In the genomic region with DNA sequence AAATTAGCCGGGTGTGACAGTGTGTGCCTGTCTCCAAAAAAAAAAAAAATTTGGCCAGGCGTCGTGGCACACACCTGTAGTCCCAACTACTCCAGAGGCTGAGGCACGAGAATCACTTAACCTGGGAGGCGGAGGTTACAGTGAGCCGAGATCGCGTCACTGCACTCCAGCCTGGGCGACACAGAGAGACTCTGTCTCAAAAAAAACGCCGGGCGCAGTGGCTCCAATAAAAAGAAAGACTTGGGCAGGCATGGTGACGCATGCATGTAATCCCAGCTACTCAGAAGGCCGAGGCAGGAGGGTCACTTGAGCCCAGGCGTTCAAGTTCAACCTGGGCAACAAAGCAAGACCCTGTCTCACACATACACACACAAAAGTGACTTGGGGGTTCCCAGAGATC, we compare ENCODE assay signal across 30 cellular contexts. TPM values are rescaled to one million over a fixed set of nuclear protein-coding genes. Genes with fewer than 3 reads are reported as not detected.
DNase-seq lines count a peak whose midpoint lies in the region; ATAC-seq, FAIRE-seq and TF ChIP-seq lines count a peak whose summit lies in the region.
"Had no signal": no experiment of that assay in that cellular context is flagged by ENCODE, and none has a peak within 500 bp of the region (broad histone marks: within the 10 kb centered on the region; RNA-seq: fewer than 3 reads in every experiment).

No MANE protein-coding gene starts in this region.

- H3K4me1 ChIP-seq in GM23338 (ENCODE audit: insufficient read depth) = peaks cover 18% of the 10 kb centered on the region
- no peaks in the 10 kb centered on the region for H3K4me1 ChIP-seq in GM12878 (ENCODE audit: control insufficient read depth, insufficient read depth, low read length)
- H3K4me1 ChIP-seq: BE2C had no signal

- FAIRE-seq in GM12878 (lab: Jason Lieb, UNC) = no peak
- FAIRE-seq: GM18507, H1, kidney had no signal

- TF ChIP-seq POLR2A in GM12878 (IDR thresholded peaks at IDR 0.05; ENCODE audit: low read depth, low read length) = no peak

- H3K9me3 ChIP-seq in GM12878 (replicated peaks; ENCODE audit: control insufficient read depth, insufficient read depth, low read length) = no peaks in the 10 kb centered on the region
- H3K9me3 ChIP-seq: BE2C, heart left ventricle, neutrophil, Peyer's patch, upper lobe of right lung had no signal

- POLR2A ChIA-PET in GM12878 (lab: Charles Lee) = no interaction called here

- no peak overlapping the region for H3K4me3 Mint-ChIP-seq in GM23338
- H3K4me3 Mint-ChIP-seq: activated CD4-positive, alpha-beta memory T cell treated with anti-CD3 and anti-CD28 coated beads for 36 hours had no signal

- intact Hi-C loops in GM12878 (cut with micrococcal nuclease; ENCODE audit: unreplicated experiment) = no loop called here

- H3K9me3 Mint-ChIP-seq in GM23338 = no peaks in the 10 kb centered on the region; the same call in 2 of the 3 replicates
- H3K9me3 Mint-ChIP-seq: activated CD4-positive, alpha-beta memory T cell treated with anti-CD3 and anti-CD28 coated beads for 36 hours; activated T-helper 2 cell treated with anti-CD3 and anti-CD28 coated beads, Interferon-gamma antibody, Interleukin-2, Interleukin-4, amounts not matched to agents 10 μg/mL and 5 μg/mL and 100 μg/mL, durations not matched to agents 14 hours and 24 hours and 36 hours; mesothelial cell of epicardium; naive B cell had no signal

- H3K9ac ChIP-seq in GM12878 (ENCODE audit: control insufficient read depth, insufficient read depth, low read length) = no peak overlapping the region

- no peak for TF ChIP-seq EP300 in GM12878 (IDR thresholded peaks at IDR 0.05; ENCODE audit: borderline replicate concordance in 1 of 2, control insufficient read depth in 1 of 2, low read depth in 2 of 2, low read length in 2 of 2)

- 0 out of 2 replicates have a peak overlapping the region, but pooled peaks have one; percentile 39 for H3K27ac Mint-ChIP-seq in GM23338
- H3K27ac Mint-ChIP-seq: activated T-helper 2 cell treated with anti-CD3 and anti-CD28 coated beads, Interferon-gamma antibody, Interleukin-2, Interleukin-4, amounts not matched to agents 10 μg/mL and 5 μg/mL and 100 μg/mL, durations not matched to agents 14 hours and 24 hours and 36 hours had no signal

- in situ Hi-C loops in GM12878 (cut with MboI) = no loop called here

- no peaks in the 10 kb centered on the region for H3K27me3 ChIP-seq in GM23338 (ENCODE audit: insufficient read depth)
- no peaks in the 10 kb centered on the region for H3K27me3 ChIP-seq in GM12878 (replicated peaks in 1 of 2; ENCODE audit: control insufficient read depth in 2 of 2, insufficient read depth in 2 of 2, low read length in 1 of 2)
- H3K27me3 ChIP-seq: BE2C, heart left ventricle, neutrophil, Peyer's patch, upper lobe of right lung had no signal

- peaks cover 22% of the 10 kb centered on the region for H3K4me1 Mint-ChIP-seq in GM23338

- ATAC-seq in GM23338 (no peak), GM12878 (no peak), left lobe of liver (no peak)
- ATAC-seq: heart left ventricle, right cardiac atrium, upper lobe of right lung had no signal

- 98% methylated on average over 15 of the region's 15 CpGs for WGBS in GM12878 (ENCODE audit: insufficient coverage, insufficient replicate concordance, low lambda C conversion rate, missing lambda C conversion rate)

- H3K27ac ChIP-seq in GM23338 (ENCODE audit: low read depth) (no peak overlapping the region; the same call in 1 of the 2 replicates), GM12878 (ENCODE audit: control insufficient read depth, insufficient read depth) (no peak overlapping the region)
- H3K27ac ChIP-seq: heart left ventricle, neutrophil, Peyer's patch, upper lobe of right lung had no signal

- H4K20me1 ChIP-seq in GM23338 (replicated peaks; ENCODE audit: insufficient read depth) = peaks cover 59% of the 10 kb centered on the region
- H4K20me1 ChIP-seq in GM12878 (ENCODE audit: control insufficient read depth, insufficient read depth) = no peaks in the 10 kb centered on the region

- H3K4me3 ChIP-seq in GM23338 (no peak overlapping the region), GM12878 (peak overlapping the region; percentile 41; the same call in 1 of the 2 replicates)
- H3K4me3 ChIP-seq: heart left ventricle, Peyer's patch, smooth muscle cell, upper lobe of right lung had no signal

- H3K4me2 ChIP-seq in GM23338 = no peak overlapping the region
- H3K4me2 ChIP-seq in GM12878 (ENCODE audit: control insufficient read depth, insufficient read depth) = no peak overlapping the region
- H3K4me2 ChIP-seq: smooth muscle cell had no signal

- H3F3A ChIP-seq in GM23338 (replicated peaks; ENCODE audit: low read depth) = peaks cover 22% of the 10 kb centered on the region; the same call in 1 of the 2 replicates

- peaks cover 2% of the 10 kb centered on the region for H3K27me3 Mint-ChIP-seq in GM23338 (ENCODE audit: insufficient read depth, low read depth, poor library complexity)
- H3K27me3 Mint-ChIP-seq: activated CD4-positive, alpha-beta memory T cell treated with anti-CD3 and anti-CD28 coated beads for 36 hours; naive B cell had no signal

- TF ChIP-seq RAD21 in GM12878 (IDR thresholded peaks at IDR 0.05; ENCODE audit: insufficient read depth, low read depth, low read length) = no peak

- H3K36me3 ChIP-seq in GM23338 (ENCODE audit: insufficient read depth) (peaks cover 54% of the 10 kb centered on the region), GM12878 (ENCODE audit: control insufficient read depth in 2 of 2, insufficient read depth in 2 of 2, low read length in 1 of 2) (peaks cover 6 to 20% of the 10 kb centered on the region in 2 experiments)

- CTCF ChIA-PET in GM12878 (lab: Yijun Ruan, JAX) = interaction anchor here (0.6 to 1.7 kb wide), 6 partner anchors 21 to 153 kb away, joined by 3 to 6 read pairs (median 4); no protein-coding TSS in a partner anchor

- no TSS peak for BruUV-seq in GM12878 (replicated peaks; lab: Mats Ljungman, UMichigan)

- no peaks in the 10 kb centered on the region; the same call in 1 of the 2 replicates for H3K9me2 ChIP-seq in GM23338 (ENCODE audit: insufficient read depth)

- TF ChIP-seq CTCF in GM23338 (conservative IDR thresholded peaks at IDR 0.05; ENCODE audit: low read depth in 2 of 2) (no peak), GM12878 (IDR thresholded peaks at IDR 0.05 in 2 of 3, conservative IDR thresholded peaks at IDR 0.05 in 1 of 3; ENCODE audit: control insufficient read depth in 2 of 3, extremely low read depth in 1 of 3, insufficient read depth in 1 of 3, low read depth in 3 of 3, low read length in 3 of 3) (no peak)

- H2AFZ ChIP-seq in GM23338 (no peak overlapping the region), GM12878 (ENCODE audit: control insufficient read depth, low read depth, low read length) (no peak overlapping the region)

- DNase-seq in GM23338 (ENCODE audit: low spot score) = no peak
- DNase-seq in GM12878 (ENCODE audit: low read depth, low spot score) = no peak
- DNase-seq in left lobe of liver (ENCODE audit: low spot score) = no peak
- no peak for DNase-seq in SW 1271 (lab: John Stamatoyannopoulos, UW)
- DNase-seq: activated CD4-positive, alpha-beta memory T cell treated with anti-CD3 and anti-CD28 coated beads for 36 hours; activated CD4-positive, alpha-beta T cell treated with anti-CD3 and anti-CD28 coated beads for 1 hour; activated naive CD4-positive, alpha-beta T cell treated with anti-CD3 and anti-CD28 coated beads, Interleukin-2, amount 50 U/mL, for 16 hours; amygdala; BE2C; DMS 273 treated with DMSO at 0.1 percent for 48 hours; EL; foreskin melanocyte; kidney; naive B cell; NCI-H1048; NCI-H1694; NCI-H446; NCI-H748 treated with DMSO at 0.1 percent for 48 hours; Peyer's patch; right cardiac atrium; SHP77 treated with DMSO at 0.1 percent for 48 hours; stimulated activated naive CD4-positive, alpha-beta T cell; upper lobe of right lung had no signal

- RAD21 ChIA-PET in GM12878 (lab: Charles Lee; ENCODE audit: unreplicated experiment) = interaction anchor here (0.7 to 1.4 kb wide), 2 partner anchors 61 to 439 kb away, joined by 3 read pairs; a partner anchor contains a TSS

- SMC1A ChIA-PET in GM12878 (lab: Charles Lee; ENCODE audit: uncharacterized antibody, unreplicated experiment) = interaction anchor here (1.0 to 1.2 kb wide), 2 partner anchors 20 to 53 kb away, joined by 3 to 4 read pairs; no protein-coding TSS in a partner anchor

- H3K79me2 ChIP-seq in GM23338 (replicated peaks; ENCODE audit: insufficient read depth) (peaks cover 83% of the 10 kb centered on the region), GM12878 (ENCODE audit: control insufficient read depth, insufficient read depth, low read length) (peaks cover 64% of the 10 kb centered on the region)

- peaks cover 67% of the 10 kb centered on the region for H3K36me3 Mint-ChIP-seq in GM23338 (ENCODE audit: low read depth)

RNA-seq across cellular contexts. Expression of a gene that starts 3.6 kb away (rescaled TPM):
- 64.4 and 72.7 TPM in 2 replicates for total RNA-seq in GM23338 (2014; rRNA removed; shearing (Covaris generic))
- 226 and 241 TPM in 2 replicates for polyA plus RNA-seq in GM23338 (2016; fragmentation: Nextera tagmentation; extraction: Ambion mirVana)
- 15.5 and 19.4 TPM in 2 replicates for total RNA-seq in GM12878 (2013; cell fraction: nucleolus; rRNA removed)
- 56.3 and 60.9 TPM in 2 replicates for total RNA-seq in GM12878 (2014; rRNA removed)
- total RNA-seq in GM12878 (2014; rRNA removed; fragmentation: Illumina TruSeq; extraction: Trizol) = 61.4 and 66.1 TPM in 2 replicates
- 74.0 and 75.6 TPM in 2 replicates for total RNA-seq in GM12878 (2021)
- 30.4 TPM for polyA plus RNA-seq in GM12878 (2011; ENCODE audit: low read depth)
- 63.5 and 66.5 TPM in 2 replicates for polyA plus RNA-seq in GM12878 (2011; rRNA removed)
- polyA plus RNA-seq in GM12878 (2011; cell fraction: cytosol; rRNA removed) = 56.2 and 57.3 TPM in 2 replicates
- polyA plus RNA-seq in GM12878 (2011; cell fraction: nucleus; rRNA removed) = 21.2 and 23.1 TPM in 2 replicates
- polyA plus RNA-seq in GM12878 (2012) = 36.7 and 44.6 TPM in 2 replicates
- polyA plus RNA-seq in GM12878 (2014; fragmentation: Illumina TruSeq; extraction: Trizol) = 87.8 and 94.6 TPM in 2 replicates
- 100 to 1,000 TPM in 1 of 2 experiments, 10 to 100 TPM in 1; 51.1 to 206 TPM for polyA plus RNA-seq in GM12878 (2014; fragmentation: Nextera tagmentation; extraction: Ambion mirVana)
- polyA plus RNA-seq in GM12878 (2014; rRNA removed) = 50.6 and 57.3 TPM in 2 replicates
- polyA plus RNA-seq in GM12878 (2016; fragmentation: Nextera tagmentation; extraction: Ambion mirVana) = 100 to 1,000 TPM; 131 to 132 TPM
- polyA minus RNA-seq in GM12878 (2011; rRNA and poly(A)+ RNA removed) = 75.6 and 90.0 TPM in 2 replicates
- polyA minus RNA-seq in GM12878 (2011; cell fraction: cytosol; rRNA and poly(A)+ RNA removed) = 29.1 and 33.5 TPM in 2 replicates
- polyA minus RNA-seq in GM12878 (2011; cell fraction: nucleus; rRNA and poly(A)+ RNA removed) = 9.8 and 16.6 TPM in 2 replicates
- total RNA-seq in left lobe of liver = 22.6 TPM

RNA-seq across cellular contexts. Expression of a gene that starts 7.7 kb away (rescaled TPM):
- 110 and 112 TPM in 2 replicates for total RNA-seq in GM23338 (2014; rRNA removed; shearing (Covaris generic))
- polyA plus RNA-seq in GM23338 (2016; fragmentation: Nextera tagmentation; extraction: Ambion mirVana) = 143 and 154 TPM in 2 replicates
- total RNA-seq in GM12878 (2013; cell fraction: nucleolus; rRNA removed) = 30.8 and 38.5 TPM in 2 replicates
- 35.8 and 36.8 TPM in 2 replicates for total RNA-seq in GM12878 (2014; rRNA removed)
- 19.8 and 20.8 TPM in 2 replicates for total RNA-seq in GM12878 (2014; rRNA removed; fragmentation: Illumina TruSeq; extraction: Trizol)
- total RNA-seq in GM12878 (2021) = 49.9 and 51.8 TPM in 2 replicates
- polyA plus RNA-seq in GM12878 (2011; ENCODE audit: low read depth) = 16.4 TPM
- polyA plus RNA-seq in GM12878 (2011; rRNA removed) = 13.3 and 24.5 TPM in 2 replicates
- 48.6 and 72.9 TPM in 2 replicates for polyA plus RNA-seq in GM12878 (2011; cell fraction: cytosol; rRNA removed)
- polyA plus RNA-seq in GM12878 (2011; cell fraction: nucleus; rRNA removed) = 22.6 and 24.8 TPM in 2 replicates
- 35.0 and 49.7 TPM in 2 replicates for polyA plus RNA-seq in GM12878 (2012)
- polyA plus RNA-seq in GM12878 (2014; fragmentation: Illumina TruSeq; extraction: Trizol) = 20.7 and 49.2 TPM in 2 replicates
- polyA plus RNA-seq in GM12878 (2014; fragmentation: Nextera tagmentation; extraction: Ambion mirVana) = 10 to 100 TPM; 13.0 to 18.2 TPM
- 69.1 and 71.7 TPM in 2 replicates for polyA plus RNA-seq in GM12878 (2014; rRNA removed)
- 10 to 100 TPM; 81.6 to 93.7 TPM for polyA plus RNA-seq in GM12878 (2016; fragmentation: Nextera tagmentation; extraction: Ambion mirVana)
- 29.5 and 57.0 TPM in 2 replicates for polyA minus RNA-seq in GM12878 (2011; rRNA and poly(A)+ RNA removed)
- polyA minus RNA-seq in GM12878 (2011; cell fraction: cytosol; rRNA and poly(A)+ RNA removed) = 11.4 and 16.8 TPM in 2 replicates
- polyA minus RNA-seq in GM12878 (2011; cell fraction: nucleus; rRNA and poly(A)+ RNA removed) = 18.3 and 33.5 TPM in 2 replicates
- 8.9 TPM for total RNA-seq in left lobe of liver

RNA-seq across cellular contexts. Expression of a gene that starts 48.1 kb away (rescaled TPM):
- 31.6 and 38.4 TPM in 2 replicates for total RNA-seq in GM23338 (2014; rRNA removed; shearing (Covaris generic))
- polyA plus RNA-seq in GM23338 (2016; fragmentation: Nextera tagmentation; extraction: Ambion mirVana) = 15.9 and 19.7 TPM in 2 replicates
- 37.1 and 41.1 TPM in 2 replicates for total RNA-seq in GM12878 (2013; cell fraction: nucleolus; rRNA removed)
- total RNA-seq in GM12878 (2014; rRNA removed) = 43.8 and 48.7 TPM in 2 replicates
- 25.0 and 25.3 TPM in 2 replicates for total RNA-seq in GM12878 (2014; rRNA removed; fragmentation: Illumina TruSeq; extraction: Trizol)
- 34.6 and 36.6 TPM in 2 replicates for total RNA-seq in GM12878 (2021)
- 18.4 TPM for polyA plus RNA-seq in GM12878 (2011; ENCODE audit: low read depth)
- polyA plus RNA-seq in GM12878 (2011; rRNA removed) = 19.9 and 27.8 TPM in 2 replicates
- polyA plus RNA-seq in GM12878 (2011; cell fraction: cytosol; rRNA removed) = 44.0 and 54.5 TPM in 2 replicates
- polyA plus RNA-seq in GM12878 (2011; cell fraction: nucleus; rRNA removed) = 21.5 and 23.8 TPM in 2 replicates
- polyA plus RNA-seq in GM12878 (2012) = 39.7 and 39.9 TPM in 2 replicates
- 14.7 and 18.4 TPM in 2 replicates for polyA plus RNA-seq in GM12878 (2014; fragmentation: Illumina TruSeq; extraction: Trizol)
- polyA plus RNA-seq in GM12878 (2014; fragmentation: Nextera tagmentation; extraction: Ambion mirVana) = 10 to 100 TPM; 70.0 to 72.5 TPM
- polyA plus RNA-seq in GM12878 (2014; rRNA removed) = 39.2 and 47.3 TPM in 2 replicates
- polyA plus RNA-seq in GM12878 (2016; fragmentation: Nextera tagmentation; extraction: Ambion mirVana) = 10 to 100 TPM; 30.1 to 35.2 TPM
- 36.9 and 62.2 TPM in 2 replicates for polyA minus RNA-seq in GM12878 (2011; rRNA and poly(A)+ RNA removed)
- 14.7 and 14.9 TPM in 2 replicates for polyA minus RNA-seq in GM12878 (2011; cell fraction: cytosol; rRNA and poly(A)+ RNA removed)
- 11.1 and 14.8 TPM in 2 replicates for polyA minus RNA-seq in GM12878 (2011; cell fraction: nucleus; rRNA and poly(A)+ RNA removed)
- total RNA-seq in left lobe of liver = 14.4 TPM

RNA-seq across cellular contexts. Expression of a gene that starts 58.4 kb away (rescaled TPM):
- 7.2 and 7.7 TPM in 2 replicates for total RNA-seq in GM23338 (2014; rRNA removed; shearing (Covaris generic))
- 4.1 and 4.2 TPM in 2 replicates for polyA plus RNA-seq in GM23338 (2016; fragmentation: Nextera tagmentation; extraction: Ambion mirVana)
- total RNA-seq in GM12878 (2013; cell fraction: nucleolus; rRNA removed) = 0.75 and 1.5 TPM in 2 replicates
- 0.65 and 0.90 TPM in 2 replicates for total RNA-seq in GM12878 (2014; rRNA removed)
- total RNA-seq in GM12878 (2014; rRNA removed; fragmentation: Illumina TruSeq; extraction: Trizol) = 0.46 and 0.58 TPM in 2 replicates
- total RNA-seq in GM12878 (2021) = 0.64 TPM in 2 replicates
- polyA plus RNA-seq in GM12878 (2011; ENCODE audit: low read depth) = 0.21 TPM
- polyA plus RNA-seq in GM12878 (2011; rRNA removed) = 0.58 and 0.80 TPM in 2 replicates
- 0.70 and 1.3 TPM in 2 replicates for polyA plus RNA-seq in GM12878 (2011; cell fraction: cytosol; rRNA removed)
- polyA plus RNA-seq in GM12878 (2011; cell fraction: nucleus; rRNA removed) = 0.57 and 0.87 TPM in 2 replicates
- 0.39 and 0.77 TPM in 2 replicates for polyA plus RNA-seq in GM12878 (2012)
- polyA plus RNA-seq in GM12878 (2014; fragmentation: Illumina TruSeq; extraction: Trizol) = 0.53 TPM in 1 of 2 replicates, not detected in the other
- polyA plus RNA-seq in GM12878 (2014; fragmentation: Nextera tagmentation; extraction: Ambion mirVana) = under 1 TPM in 1 of 2 experiments, not detected in 1; 0.11 TPM
- polyA plus RNA-seq in GM12878 (2014; rRNA removed) = 0.38 and 0.55 TPM in 2 replicates
- 1 to 10 TPM in 1 of 2 experiments, under 1 TPM in 1; 0.72 to 1.6 TPM for polyA plus RNA-seq in GM12878 (2016; fragmentation: Nextera tagmentation; extraction: Ambion mirVana)
- 0.66 and 1.2 TPM in 2 replicates for polyA minus RNA-seq in GM12878 (2011; rRNA and poly(A)+ RNA removed)
- polyA minus RNA-seq in GM12878 (2011; cell fraction: cytosol; rRNA and poly(A)+ RNA removed) = 0.42 TPM in 1 of 2 replicates, not detected in the other
- polyA minus RNA-seq in GM12878 (2011; cell fraction: nucleus; rRNA and poly(A)+ RNA removed) = 0.96 and 0.97 TPM in 2 replicates
- 51.3 TPM for total RNA-seq in left lobe of liver
